In the genomic region with DNA sequence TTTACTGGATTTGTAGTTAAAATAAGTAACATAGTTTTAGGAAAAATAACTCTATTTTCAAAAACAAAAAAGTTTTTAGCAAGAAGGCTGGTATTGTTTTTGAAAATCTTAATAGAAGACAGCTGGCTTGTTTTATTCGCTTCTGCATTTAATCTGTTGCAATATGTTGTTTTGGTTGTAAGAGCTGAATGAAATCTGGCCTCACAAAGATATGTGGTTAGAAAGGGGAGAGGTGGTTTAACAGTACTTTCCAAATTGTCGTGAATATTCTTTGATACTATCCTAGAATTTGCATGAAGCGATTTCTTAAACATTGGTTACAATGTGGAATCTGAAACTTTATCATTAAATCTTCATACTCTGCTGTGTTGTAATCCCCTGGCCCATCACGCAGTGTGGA, we compare ENCODE assay signal across 25 cellular contexts.
DNase-seq lines count a peak whose midpoint lies in the region; ATAC-seq and TF ChIP-seq lines count a peak whose summit lies in the region.
"Had no signal": no experiment of that assay in that cellular context is flagged by ENCODE, and none has a peak within 500 bp of the region (broad histone marks: within the 10 kb centered on the region; RNA-seq: fewer than 3 reads in every experiment).

No MANE protein-coding gene starts in this region.

- ATAC-seq in GM19023 (IDR thresholded peaks at IDR 0.05; ENCODE audit: unreplicated experiment) (no peak), Right ventricle myocardium inferior (no peak)
- ATAC-seq: CD8-positive, alpha-beta T cell; GM12878; HepG2; K562 had no signal

- no peaks in the 10 kb centered on the region for H3K4me1 ChIP-seq in adipocyte (ENCODE audit: control insufficient read depth, insufficient read depth, low read length)

- H3K9me3 ChIP-seq in adipocyte (ENCODE audit: control insufficient read depth, low read length), result peaks cover 17% of the 10 kb centered on the region

- DNase-seq in AG08395 (ENCODE audit: low spot score) (peak; percentile 33), BJ (ENCODE audit: low read depth) (peak; percentile 1), adipocyte (ENCODE audit: low read depth) (peak; percentile 82), fibroblast of the aortic adventitia (ENCODE audit: low read depth) (peak; percentile 58), NK-92 (lab: John Stamatoyannopoulos, UW; ENCODE audit: unreplicated experiment) (no peak), iPS-NIHi11 (ENCODE audit: low spot score) (no peak), Right ventricle myocardium inferior (ENCODE audit: missing footprints) (no peak)
- DNase-seq: C1 segment of cervical spinal cord; Calu3; CD8-positive, alpha-beta T cell; EL; GF-D8; H7; MM.1S; NCI-H1048; NCI-H1436; NCI-H2029; NCI-H345; NCI-H524 treated with DMSO at 0.1 percent for 48 hours; NCI-H82; OCI-M1 had no signal

- no peak for TF ChIP-seq CTCF in BJ (IDR thresholded peaks at IDR 0.05; ENCODE audit: insufficient read depth, low read depth, low read length)
- no peak for TF ChIP-seq CTCF in fibroblast of the aortic adventitia (IDR thresholded peaks at IDR 0.05; ENCODE audit: insufficient read depth, low read length)

- CTCF ChIA-PET in BJ (lab: Yijun Ruan, JAX), result no interaction called here

- intact Hi-C loops in Right ventricle myocardium inferior (cut with DNase I), result no loop called here

- H3K27me3 ChIP-seq in BJ (ENCODE audit: control insufficient read depth, insufficient read depth, low read length) (no peaks in the 10 kb centered on the region), adipocyte (replicated peaks; ENCODE audit: control insufficient read depth, insufficient read depth, low read length) (peaks cover 7% of the 10 kb centered on the region)

- H3K9ac ChIP-seq in adipocyte (ENCODE audit: low read length), result no peak overlapping the region

- H3K4me3 ChIP-seq in BJ (ENCODE audit: low read depth, low read length) (no peak overlapping the region), adipocyte (ENCODE audit: low read length) (no peak overlapping the region), fibroblast of the aortic adventitia (ENCODE audit: low read depth, low read length) (no peak overlapping the region)
- H3K4me3 ChIP-seq: GM12878, K562 had no signal

- no peaks in the 10 kb centered on the region for H3K36me3 ChIP-seq in BJ (ENCODE audit: control insufficient read depth, insufficient read depth, low read length)
- no peaks in the 10 kb centered on the region for H3K36me3 ChIP-seq in adipocyte (ENCODE audit: control insufficient read depth, insufficient read depth, low read length, severe bottlenecking)

- POLR2A ChIA-PET in BJ (lab: Charles Lee), result no interaction called here

Comparison
In these comparisons a context has a peak if more than half of its experiments do, and no peak if none do; other contexts are left out.
1. DNase-seq: peak in AG08395 (single experiment), BJ (single experiment), adipocyte (single experiment) and fibroblast of the aortic adventitia (single experiment); none in NK-92 (single experiment), iPS-NIHi11 (single experiment) and Right ventricle myocardium inferior (single experiment).